ENCODE assay signal across 19 cellular contexts in genomic region chr11:123856444-123856843, GRCh38. TPM values are rescaled to one million over a fixed set of nuclear protein-coding genes. Genes with fewer than 3 reads are reported as not detected.
DNase-seq lines count a peak whose midpoint lies in the region; FAIRE-seq and TF ChIP-seq lines count a peak whose summit lies in the region.
"Had no signal": no experiment of that assay in that cellular context is flagged by ENCODE, and none has a peak within 500 bp of the region (broad histone marks: within the 10 kb centered on the region; RNA-seq: fewer than 3 reads in every experiment).

No MANE protein-coding gene starts in this region.

- H3K4me3 ChIP-seq in bronchial epithelial cell (ENCODE audit: low read depth, low read length) (no peak overlapping the region), fibroblast of pulmonary artery (replicated peaks; ENCODE audit: low read depth, low read length) (no peak overlapping the region), H7 (ENCODE audit: insufficient read depth, low read depth, low read length) (no peak overlapping the region)
- H3K4me3 ChIP-seq: BLaER1 treated with 17β-estradiol and CSF1 and Interleukin-3, amounts not matched to agents 10 nM and 100 nM; GM12878; HAP-1 had no signal

- H3K9me3 Mint-ChIP-seq in activated CD4-positive, alpha-beta T cell treated with anti-CD3 and anti-CD28 coated beads, Interleukin-2, amount 10 ng/mL, durations not matched to agents 24 days and 14 days, result peaks cover 9% of the 10 kb centered on the region
- H3K9me3 Mint-ChIP-seq: CD8-positive, alpha-beta T cell had no signal

- no peak overlapping the region for H3K4me3 Mint-ChIP-seq in activated CD4-positive, alpha-beta T cell treated with anti-CD3 and anti-CD28 coated beads, Interleukin-2, amount 10 ng/mL, durations not matched to agents 24 days and 14 days
- H3K4me3 Mint-ChIP-seq: B cell; CD8-positive, alpha-beta T cell had no signal

- H3K4me1 Mint-ChIP-seq in activated CD4-positive, alpha-beta T cell treated with anti-CD3 and anti-CD28 coated beads, Interleukin-2, amount 10 ng/mL, durations not matched to agents 24 days and 14 days, result no peaks in the 10 kb centered on the region
- H3K4me1 Mint-ChIP-seq: B cell had no signal

- TF ChIP-seq CTCF in bronchial epithelial cell (IDR thresholded peaks at IDR 0.05; ENCODE audit: insufficient read depth, low read length, severe bottlenecking) (no peak), fibroblast of pulmonary artery (IDR thresholded peaks at IDR 0.05; ENCODE audit: low read length, missing control alignments) (no peak)

- no peaks in the 10 kb centered on the region for H3K36me3 Mint-ChIP-seq in activated CD4-positive, alpha-beta T cell treated with anti-CD3 and anti-CD28 coated beads, Interleukin-2, amount 10 ng/mL, durations not matched to agents 24 days and 14 days (ENCODE audit: low read depth)
- H3K36me3 Mint-ChIP-seq: CD8-positive, alpha-beta T cell had no signal

- H3K36me3 ChIP-seq in bronchial epithelial cell (ENCODE audit: control insufficient read depth, insufficient read depth, low read length) (no peaks in the 10 kb centered on the region), H7 (replicated peaks; ENCODE audit: control insufficient read depth, insufficient read depth, low read length) (no peaks in the 10 kb centered on the region)
- H3K36me3 ChIP-seq: BLaER1 treated with 17β-estradiol and CSF1 and Interleukin-3, amounts not matched to agents 10 nM and 100 nM; HAP-1 had no signal

- H3K27ac Mint-ChIP-seq in activated CD4-positive, alpha-beta T cell treated with anti-CD3 and anti-CD28 coated beads, Interleukin-2, amount 10 ng/mL, durations not matched to agents 24 days and 14 days, result no peak overlapping the region
- H3K27ac Mint-ChIP-seq: B cell; CD8-positive, alpha-beta T cell had no signal

- DNase-seq in GM19239 (ENCODE audit: insufficient read length, low spot score) (no peak), M059J (ENCODE audit: low read depth) (peak; percentile 2), bronchial epithelial cell (ENCODE audit: low read depth) (peak; percentile 66), fibroblast of pulmonary artery (ENCODE audit: low read depth) (peak; percentile 23), posterior cingulate gyrus (no peak), H7 (no peak)
- no peak for DNase-seq in activated CD4-positive, alpha-beta T cell treated with anti-CD3 and anti-CD28 coated beads, Interleukin-2, amount 10 ng/mL, durations not matched to agents 24 days and 14 days
- no peak for DNase-seq in activated CD8-positive, alpha-beta memory T cell treated with anti-CD3 and anti-CD28 coated beads, Interleukin-2, amount 50 U/mL, for 48 hours
- DNase-seq: Calu3; CD8-positive, alpha-beta T cell; DMS79 treated with DMSO at 0.1 percent for 48 hours had no signal

- intact Hi-C loops in posterior cingulate gyrus (cut with DNase I), result no loop called here
- intact Hi-C loops in activated CD4-positive, alpha-beta T cell treated with anti-CD3 and anti-CD28 coated beads, Interleukin-2, amount 10 ng/mL, durations not matched to agents 24 days and 14 days (cut with micrococcal nuclease), result no loop called here

- FAIRE-seq in GM19239 (lab: Jason Lieb, UNC) (peak; percentile 40), bronchial epithelial cell (lab: Jason Lieb, UNC) (no peak)
- FAIRE-seq: GM12878, H1 had no signal

- H3K27me3 ChIP-seq in bronchial epithelial cell (ENCODE audit: control insufficient read depth, insufficient read depth, low read length) (no peaks in the 10 kb centered on the region), H7 (ENCODE audit: control insufficient read depth, insufficient read depth, low read length) (no peaks in the 10 kb centered on the region)
- H3K27me3 ChIP-seq: BLaER1 treated with 17β-estradiol and CSF1 and Interleukin-3, amounts not matched to agents 10 nM and 100 nM had no signal

- no peaks in the 10 kb centered on the region for H3K27me3 Mint-ChIP-seq in activated CD4-positive, alpha-beta T cell treated with anti-CD3 and anti-CD28 coated beads, Interleukin-2, amount 10 ng/mL, durations not matched to agents 24 days and 14 days

RNA-seq across cellular contexts. Expression of gene TMEM225, which starts 29.0 kb away (rescaled TPM):
- not detected in 2 replicates for total RNA-seq in M059J (2014; rRNA removed; shearing (Covaris generic))
- not detected in 2 replicates for total RNA-seq in bronchial epithelial cell
- total RNA-seq in activated CD4-positive, alpha-beta T cell treated with anti-CD3 and anti-CD28 coated beads, Interleukin-2, amount 10 ng/mL, durations not matched to agents 24 days and 14 days, result not detected in 2 replicates
- not detected in 2 replicates for total RNA-seq in H7 (2014; rRNA removed; shearing (Covaris generic))
- total RNA-seq: A172; B cell; Calu3; CD8-positive, alpha-beta T cell; G401; GM12878; H1; HT-29 had no signal

RNA-seq across cellular contexts. Expression of gene OR8D4, which starts 45.5 kb away (rescaled TPM):
- not detected in 2 replicates for total RNA-seq in M059J (2014; rRNA removed; shearing (Covaris generic))
- total RNA-seq in bronchial epithelial cell, result not detected in 2 replicates
- total RNA-seq in activated CD4-positive, alpha-beta T cell treated with anti-CD3 and anti-CD28 coated beads, Interleukin-2, amount 10 ng/mL, durations not matched to agents 24 days and 14 days, result not detected in 2 replicates
- total RNA-seq in H7 (2014; rRNA removed; shearing (Covaris generic)), result not detected in 2 replicates
- total RNA-seq: A172; B cell; Calu3; CD8-positive, alpha-beta T cell; G401; GM12878; H1; HT-29 had no signal

RNA-seq across cellular contexts. Expression of gene OR6M1, which starts 50.3 kb away (rescaled TPM):
- total RNA-seq in M059J (2014; rRNA removed; shearing (Covaris generic)), result not detected in 2 replicates
- total RNA-seq in bronchial epithelial cell, result not detected in 2 replicates
- not detected in 2 replicates for total RNA-seq in activated CD4-positive, alpha-beta T cell treated with anti-CD3 and anti-CD28 coated beads, Interleukin-2, amount 10 ng/mL, durations not matched to agents 24 days and 14 days
- total RNA-seq in H7 (2014; rRNA removed; shearing (Covaris generic)), result not detected in 2 replicates
- total RNA-seq: A172; B cell; Calu3; CD8-positive, alpha-beta T cell; G401; GM12878; H1; HT-29 had no signal

Comparison
In these comparisons a context has a peak if more than half of its experiments do, and no peak if none do; other contexts are left out.
1. DNase-seq: peak in M059J (single experiment), bronchial epithelial cell (single experiment) and fibroblast of pulmonary artery (single experiment); none in GM19239 (single experiment), posterior cingulate gyrus (0 of 10), activated CD4-positive, alpha-beta T cell treated with anti-CD3 and anti-CD28 coated beads, Interleukin-2, amount 10 ng/mL, durations not matched to agents 24 days and 14 days (single experiment), activated CD8-positive, alpha-beta memory T cell treated with anti-CD3 and anti-CD28 coated beads, Interleukin-2, amount 50 U/mL, for 48 hours (single experiment) and H7 (single experiment).